ENCODE assay signal across 13 cellular contexts in the genomic region with DNA sequence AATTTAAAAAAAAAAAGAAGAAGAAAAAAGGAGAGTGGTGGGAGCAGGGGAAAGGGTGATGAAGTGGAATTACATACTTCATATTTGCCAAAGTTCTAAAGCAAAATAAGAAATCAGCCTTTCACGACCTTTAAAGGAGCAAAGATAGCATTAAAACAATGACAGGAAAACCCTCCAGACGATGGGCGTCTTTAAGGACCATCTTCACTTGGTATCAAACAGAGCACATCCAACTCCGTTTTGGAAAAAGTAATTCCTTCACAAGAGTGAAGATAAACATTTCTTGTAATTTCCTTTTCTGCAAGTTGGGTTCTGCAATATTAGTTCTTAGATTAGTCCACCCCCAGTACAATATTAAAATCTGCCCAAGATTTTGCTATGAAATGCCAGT. TPM values are rescaled to one million over a fixed set of nuclear protein-coding genes. Genes with fewer than 3 reads are reported as not detected.
DNase-seq lines count a peak whose midpoint lies in the region; ATAC-seq and TF ChIP-seq lines count a peak whose summit lies in the region.
"Had no signal": no experiment of that assay in that cellular context is flagged by ENCODE, and none has a peak within 500 bp of the region (broad histone marks: within the 10 kb centered on the region; RNA-seq: fewer than 3 reads in every experiment).

No MANE protein-coding gene starts in this region.

- CTCF ChIA-PET in activated naive CD4-positive, alpha-beta T cell treated with anti-CD3 and anti-CD28 coated beads for 36 hours (lab: Charles Lee) = interaction anchor here (0.6 kb wide), 1 partner anchor 261 kb away, joined by 3 read pairs; no protein-coding TSS in a partner anchor

- DNase-seq in activated naive CD4-positive, alpha-beta T cell treated with anti-CD3 and anti-CD28 coated beads for 36 hours = no peak
- DNase-seq in activated naive CD4-positive, alpha-beta T cell treated with anti-CD3 and anti-CD28 coated beads, Interleukin-2, amount 50 U/mL, for 72 hours (ENCODE audit: low spot score in 2 of 2) = no peak
- DNase-seq in activated T-helper 2 cell treated with anti-CD3 and anti-CD28 coated beads, Interferon-gamma antibody, Interleukin-2, Interleukin-4, amounts not matched to agents 10 μg/mL and 5 μg/mL and 100 μg/mL, durations not matched to agents 14 hours and 24 hours and 36 hours (ENCODE audit: low spot score) = no peak
- DNase-seq in lower lobe of right lung (no peak), anterior cingulate cortex (lab: John Stamatoyannopoulos, UW) (no peak), foreskin keratinocyte (no peak)
- DNase-seq: effector memory CD4-positive, alpha-beta T cell; NCI-H2029 treated with DMSO at 0.1 percent for 48 hours had no signal

- H3K36me3 Mint-ChIP-seq in activated naive CD4-positive, alpha-beta T cell treated with anti-CD3 and anti-CD28 coated beads for 36 hours (ENCODE audit: low read depth) = no peaks in the 10 kb centered on the region
- no peaks in the 10 kb centered on the region for H3K36me3 Mint-ChIP-seq in activated naive CD4-positive, alpha-beta T cell treated with anti-CD3 and anti-CD28 coated beads, Interleukin-2, amount 50 U/mL, for 72 hours
- no peaks in the 10 kb centered on the region for H3K36me3 Mint-ChIP-seq in activated T-helper 2 cell treated with anti-CD3 and anti-CD28 coated beads, Interferon-gamma antibody, Interleukin-2, Interleukin-4, amounts not matched to agents 10 μg/mL and 5 μg/mL and 100 μg/mL, durations not matched to agents 14 hours and 24 hours and 36 hours (ENCODE audit: low read depth)

- no peak for ATAC-seq in activated naive CD4-positive, alpha-beta T cell treated with anti-CD3 and anti-CD28 coated beads, Interleukin-2, amount 50 U/mL, for 72 hours
- no peak for ATAC-seq in lower lobe of right lung
- no peak for ATAC-seq in foreskin keratinocyte
- ATAC-seq in GM18519 (IDR thresholded peaks at IDR 0.05; ENCODE audit: low FRiP score, unreplicated experiment) = no peak

- H3K4me3 Mint-ChIP-seq in activated naive CD4-positive, alpha-beta T cell treated with anti-CD3 and anti-CD28 coated beads for 36 hours = peak overlapping the region; percentile 54
- peak overlapping the region; percentile 82 for H3K4me3 Mint-ChIP-seq in activated T-helper 2 cell treated with anti-CD3 and anti-CD28 coated beads, Interferon-gamma antibody, Interleukin-2, Interleukin-4, amounts not matched to agents 10 μg/mL and 5 μg/mL and 100 μg/mL, durations not matched to agents 14 hours and 24 hours and 36 hours (ENCODE audit: low read depth)

- peak overlapping the region; percentile 37 for H3K4me3 ChIP-seq in lower lobe of right lung
- H3K4me3 ChIP-seq: prostate gland, SK-N-MC had no signal

- H3K27me3 ChIP-seq in lower lobe of right lung (ENCODE audit: low read depth) = no peaks in the 10 kb centered on the region
- no peaks in the 10 kb centered on the region for H3K27me3 ChIP-seq in foreskin keratinocyte

- no peaks in the 10 kb centered on the region for H3K36me3 ChIP-seq in lower lobe of right lung
- H3K36me3 ChIP-seq: prostate gland had no signal

- H3K9me3 Mint-ChIP-seq in activated naive CD4-positive, alpha-beta T cell treated with anti-CD3 and anti-CD28 coated beads for 36 hours = no peaks in the 10 kb centered on the region
- no peaks in the 10 kb centered on the region for H3K9me3 Mint-ChIP-seq in activated naive CD4-positive, alpha-beta T cell treated with anti-CD3 and anti-CD28 coated beads, Interleukin-2, amount 50 U/mL, for 72 hours
- H3K9me3 Mint-ChIP-seq in activated T-helper 2 cell treated with anti-CD3 and anti-CD28 coated beads, Interferon-gamma antibody, Interleukin-2, Interleukin-4, amounts not matched to agents 10 μg/mL and 5 μg/mL and 100 μg/mL, durations not matched to agents 14 hours and 24 hours and 36 hours = no peaks in the 10 kb centered on the region

- peaks cover 15% of the 10 kb centered on the region for H3K27me3 Mint-ChIP-seq in activated naive CD4-positive, alpha-beta T cell treated with anti-CD3 and anti-CD28 coated beads for 36 hours (ENCODE audit: low read depth)
- peaks cover 22% of the 10 kb centered on the region for H3K27me3 Mint-ChIP-seq in activated T-helper 2 cell treated with anti-CD3 and anti-CD28 coated beads, Interferon-gamma antibody, Interleukin-2, Interleukin-4, amounts not matched to agents 10 μg/mL and 5 μg/mL and 100 μg/mL, durations not matched to agents 14 hours and 24 hours and 36 hours (ENCODE audit: low read depth)

- H3K27ac ChIP-seq in lower lobe of right lung = peak overlapping the region; percentile 59
- peak overlapping the region; percentile 66 for H3K27ac ChIP-seq in temporal lobe (ENCODE audit: low read depth, low read length)
- H3K27ac ChIP-seq in foreskin keratinocyte = no peak overlapping the region
- H3K27ac ChIP-seq: KMS-11, prostate gland, SK-N-MC had no signal

- H3K9me3 ChIP-seq in lower lobe of right lung = no peaks in the 10 kb centered on the region
- H3K9me3 ChIP-seq: prostate gland had no signal

- intact Hi-C loops in activated naive CD4-positive, alpha-beta T cell treated with anti-CD3 and anti-CD28 coated beads for 36 hours (cut with micrococcal nuclease) = no loop called here
- intact Hi-C loops in activated T-helper 2 cell treated with anti-CD3 and anti-CD28 coated beads, Interferon-gamma antibody, Interleukin-2, Interleukin-4, amounts not matched to agents 10 μg/mL and 5 μg/mL and 100 μg/mL, durations not matched to agents 14 hours and 24 hours and 36 hours (cut with micrococcal nuclease) = no loop called here
- intact Hi-C loops in lower lobe of right lung (cut with DNase I) = no loop called here

- H3K4me1 ChIP-seq in lower lobe of right lung = peaks cover 32% of the 10 kb centered on the region
- H3K4me1 ChIP-seq in foreskin keratinocyte = peaks cover 39% of the 10 kb centered on the region
- H3K4me1 ChIP-seq: prostate gland had no signal

- peaks cover 12% of the 10 kb centered on the region for H3K4me1 Mint-ChIP-seq in activated naive CD4-positive, alpha-beta T cell treated with anti-CD3 and anti-CD28 coated beads for 36 hours (ENCODE audit: low read depth)
- peaks cover 23% of the 10 kb centered on the region for H3K4me1 Mint-ChIP-seq in activated T-helper 2 cell treated with anti-CD3 and anti-CD28 coated beads, Interferon-gamma antibody, Interleukin-2, Interleukin-4, amounts not matched to agents 10 μg/mL and 5 μg/mL and 100 μg/mL, durations not matched to agents 14 hours and 24 hours and 36 hours (ENCODE audit: low read depth)

- TF ChIP-seq CTCF in lower lobe of right lung (IDR thresholded peaks at IDR 0.05) = no peak
- no peak for TF ChIP-seq CTCF in foreskin keratinocyte (conservative IDR thresholded peaks at IDR 0.05)

- no peak overlapping the region for H3K27ac Mint-ChIP-seq in activated naive CD4-positive, alpha-beta T cell treated with anti-CD3 and anti-CD28 coated beads for 36 hours
- H3K27ac Mint-ChIP-seq in activated naive CD4-positive, alpha-beta T cell treated with anti-CD3 and anti-CD28 coated beads, Interleukin-2, amount 50 U/mL, for 72 hours = peak overlapping the region in 1 of 2 donors; percentile 12
- H3K27ac Mint-ChIP-seq in activated T-helper 2 cell treated with anti-CD3 and anti-CD28 coated beads, Interferon-gamma antibody, Interleukin-2, Interleukin-4, amounts not matched to agents 10 μg/mL and 5 μg/mL and 100 μg/mL, durations not matched to agents 14 hours and 24 hours and 36 hours = peak overlapping the region; percentile 63

RNA-seq across cellular contexts. Expression of a gene that starts 32.8 kb away (rescaled TPM):
- 10 to 100 TPM; 11.9 to 12.1 TPM for total RNA-seq in activated naive CD4-positive, alpha-beta T cell treated with anti-CD3 and anti-CD28 coated beads for 36 hours
- total RNA-seq in activated naive CD4-positive, alpha-beta T cell treated with anti-CD3 and anti-CD28 coated beads, Interleukin-2, amount 50 U/mL, for 72 hours = 10 to 100 TPM in 1 of 2 donors, 1 to 10 TPM in 1; 1.7 to 34.5 TPM
- 75.1 and 78.0 TPM in 2 replicates for total RNA-seq in activated T-helper 2 cell treated with anti-CD3 and anti-CD28 coated beads, Interferon-gamma antibody, Interleukin-2, Interleukin-4, amounts not matched to agents 10 μg/mL and 5 μg/mL and 100 μg/mL, durations not matched to agents 14 hours and 24 hours and 36 hours
- total RNA-seq in lower lobe of right lung = 62.4 TPM
- 49.9 TPM for total RNA-seq in temporal lobe
- 61.3 and 66.8 TPM in 2 replicates for total RNA-seq in foreskin keratinocyte
- 14.3 and 15.1 TPM in 2 replicates for polyA plus RNA-seq in foreskin keratinocyte
